ENCODE assay signal across 8 cellular contexts in the genomic region with DNA sequence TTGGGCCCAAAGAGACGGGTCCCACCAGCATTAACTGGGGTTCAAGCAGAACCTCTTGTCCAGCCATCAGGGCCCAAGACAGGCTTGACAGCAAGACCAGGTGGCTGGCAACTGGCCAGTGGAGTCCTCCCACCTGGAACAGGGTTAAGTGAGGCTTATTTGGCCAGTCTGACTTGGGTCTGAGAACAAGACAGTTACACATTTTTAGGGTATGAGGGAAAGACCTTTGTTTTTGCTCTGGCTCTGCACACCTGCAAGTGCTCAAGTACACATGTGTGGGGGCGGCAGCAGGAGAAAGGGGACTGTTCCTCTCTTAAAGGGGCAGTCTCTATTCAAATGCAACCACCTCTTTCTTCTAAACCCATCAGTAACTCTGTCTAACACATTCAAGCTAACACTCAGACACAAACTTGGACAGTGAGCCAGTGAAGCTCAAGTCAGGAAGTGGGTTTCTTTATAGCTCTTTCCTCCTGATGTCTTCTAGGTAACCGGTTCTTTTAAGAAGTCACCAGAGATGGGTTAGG.
A peak's percentile ranks its signal among the peaks of the same experiment; 100 is the strongest.
DNase-seq lines count a peak whose midpoint lies in the region; ATAC-seq, FAIRE-seq and TF ChIP-seq lines count a peak whose summit lies in the region.

No MANE protein-coding gene starts in this region.

- H3K27ac ChIP-seq in esophagus muscularis mucosa (replicated peaks in 1 of 4) = peak overlapping the region in 3 of 4 donors; percentile 3 to 16 (median 14)

- H3K27me3 ChIP-seq in esophagus muscularis mucosa = no peaks in the 10 kb centered on the region

- no peak for TF ChIP-seq POLR2A in esophagus muscularis mucosa (IDR thresholded peaks at IDR 0.05; ENCODE audit: low read depth)
- no peak for TF ChIP-seq POLR2A in H54 (IDR thresholded peaks at IDR 0.05; ENCODE audit: low read depth, low read length)

- peak; percentile 97 for DNase-seq in Jurkat, Clone E6-1 (ENCODE audit: low read depth, low spot score)
- DNase-seq in esophagus muscularis mucosa (ENCODE audit: extremely low spot score) (no peak), H4 (ENCODE audit: low spot score) (no peak), NCI-H146 (lab: John Stamatoyannopoulos, UW) (no peak), H54 (ENCODE audit: insufficient read length, low spot score) (no peak), SHP77 treated with DMSO at 0.1 percent for 48 hours (lab: John Stamatoyannopoulos, UW) (no peak)

- no peak for TF ChIP-seq CTCF in esophagus muscularis mucosa (IDR thresholded peaks at IDR 0.05)

- peaks cover 0 to 71% (median 14%) of the 10 kb centered on the region in 4 donors for H3K36me3 ChIP-seq in esophagus muscularis mucosa

- ATAC-seq in GM18508 (IDR thresholded peaks at IDR 0.05; ENCODE audit: insufficient read depth, unreplicated experiment) (peak; percentile 34), GM21529 (IDR thresholded peaks at IDR 0.05; ENCODE audit: unreplicated experiment) (peak; percentile 47)

- peak overlapping the region; percentile 20 for H3K4me3 ChIP-seq in Jurkat, Clone E6-1 (ENCODE audit: low read length)
- no peak overlapping the region for H3K4me3 ChIP-seq in esophagus muscularis mucosa

- peaks cover 84 to 97% (median 89%) of the 10 kb centered on the region in 4 donors for H3K4me1 ChIP-seq in esophagus muscularis mucosa

- TF ChIP-seq EP300 in esophagus muscularis mucosa (IDR thresholded peaks at IDR 0.05) = no peak

- WGBS in esophagus muscularis mucosa = 79% methylated on average over 3 of the region's 3 CpGs

- H3K9me3 ChIP-seq in esophagus muscularis mucosa = no peaks in the 10 kb centered on the region

- intact Hi-C loops in esophagus muscularis mucosa (cut with DNase I) = no loop called here

- FAIRE-seq in H54 (lab: Jason Lieb, UNC) = no peak
